ENCODE assay signal across 10 cellular contexts in the genomic region with DNA sequence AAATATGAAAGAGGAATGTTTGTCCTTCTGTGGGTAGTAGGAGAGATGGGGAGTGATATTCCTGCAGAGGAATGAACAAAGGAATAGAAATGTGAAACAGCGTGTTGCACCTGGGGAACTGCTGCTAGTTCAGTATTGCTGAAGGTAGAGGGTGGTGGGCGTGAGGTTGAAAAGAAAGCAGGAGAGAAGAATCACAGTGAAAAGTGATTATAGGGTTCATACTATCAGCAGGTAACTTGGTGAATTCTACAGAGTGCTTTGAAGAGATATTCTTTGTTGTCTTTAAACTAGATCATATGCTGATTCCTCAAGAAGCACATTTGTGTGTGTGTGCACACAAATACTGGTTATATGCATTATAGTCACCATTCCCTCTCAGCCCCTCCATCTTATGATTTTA.
"Had no signal": no experiment of that assay in that cellular context is flagged by ENCODE, and none has a peak within 500 bp of the region (broad histone marks: within the 10 kb centered on the region; RNA-seq: fewer than 3 reads in every experiment).

No MANE protein-coding gene starts in this region.

- H3K27ac ChIP-seq: GM23248 had no signal

- H3K27ac Mint-ChIP-seq: HFFc6 had no signal

- H3K4me3 ChIP-seq: GM23248, HAP-1 had no signal

- H3K9me3 Mint-ChIP-seq: H9 had no signal

- H3K4me3 Mint-ChIP-seq: H9, HFFc6 had no signal

- DNase-seq: GM23248, GOT3, H7, H9, HCEC 1CT, HFFc6 had no signal

- H3K4me1 ChIP-seq: HAP-1 had no signal

- FAIRE-seq: H1, H54 had no signal

- H3K4me1 Mint-ChIP-seq: H9 had no signal

- H3K9me3 ChIP-seq: HAP-1 had no signal

- ATAC-seq: HCT116 had no signal

- H2AFZ ChIP-seq: GM23248 had no signal

- H3K9ac ChIP-seq: GM23248 had no signal
